26 cellular contexts compared by ENCODE assay signal in the genomic region with DNA sequence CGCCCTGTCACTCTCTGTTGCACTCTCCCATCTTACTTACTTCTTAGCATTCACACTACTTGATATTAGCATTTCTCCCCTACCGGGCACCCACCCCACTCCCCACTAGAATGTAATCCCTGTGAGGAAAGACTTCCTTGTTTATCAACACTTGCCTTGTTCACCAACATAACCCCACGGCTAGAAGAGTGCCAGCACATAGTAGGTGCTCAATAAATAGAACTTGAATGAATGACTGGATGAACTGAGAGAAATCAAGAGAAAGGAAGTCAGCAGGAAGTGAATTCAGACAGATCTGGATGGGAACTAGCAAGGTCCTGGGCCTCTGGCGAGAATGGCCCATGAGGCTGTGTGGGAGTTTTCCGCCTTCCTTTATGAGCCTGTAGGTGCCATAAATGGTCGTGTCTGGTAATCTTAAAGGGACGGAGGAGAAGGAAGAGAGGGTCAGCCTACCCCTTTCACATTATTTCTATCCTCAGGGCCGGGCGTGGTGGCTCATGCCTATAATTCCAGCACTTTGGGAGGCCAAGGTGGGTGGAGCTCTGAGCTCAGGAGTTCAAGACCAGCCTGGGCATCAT.
"Had no signal": no experiment of that assay in that cellular context is flagged by ENCODE, and none has a peak within 500 bp of the region (broad histone marks: within the 10 kb centered on the region; RNA-seq: fewer than 3 reads in every experiment).

No MANE protein-coding gene starts in this region.

- H3K9me3 ChIP-seq: adrenal gland, ascending aorta, stomach, suprapubic skin, tibial nerve, uterus had no signal

- DNase-seq: activated CD4-positive, alpha-beta T cell treated with anti-CD3 and anti-CD28 coated beads for 1 hour; activated CD4-positive, alpha-beta T cell treated with anti-CD3 and anti-CD28 coated beads, Interleukin-2, amount 50 U/mL, for 1 hour; activated CD8-positive, alpha-beta T cell treated with anti-CD3 and anti-CD28 coated beads, Interleukin-2, amount 10 ng/mL, durations not matched to agents 7 days and 5 days; activated gamma-delta T cell treated with Interleukin-2 at 50 U/mL for 16 hours; adrenal gland; brain microvascular endothelial cell; caudate nucleus; dermis blood vessel endothelial cell; effector CD8-positive, alpha-beta T cell; glutamatergic neuron; left ventricle myocardium superior; mammary epithelial cell; natural killer cell; small intestine; stimulated activated CD4-positive, alpha-beta T cell treated with anti-CD3 and anti-CD28 coated beads, Interleukin-2, amount 100 ng/mL, for 24 hours; stomach; uterus had no signal

- H3K27me3 ChIP-seq: adrenal gland, ascending aorta, brain microvascular endothelial cell, hepatocyte, stomach, suprapubic skin, tibial nerve, uterus had no signal

- H3K4me1 ChIP-seq: ascending aorta, suprapubic skin, uterus had no signal

- FAIRE-seq: endothelial cell of umbilical vein, frontal cortex, small intestine had no signal

- H2AFZ ChIP-seq: hepatocyte had no signal

- H3K4me2 ChIP-seq: hepatocyte had no signal

- H3K79me2 ChIP-seq: hepatocyte had no signal

- H3K4me3 ChIP-seq: adrenal gland, ascending aorta, hepatocyte, stomach, suprapubic skin, tibial nerve, uterus had no signal

- ATAC-seq: activated CD8-positive, alpha-beta T cell treated with anti-CD3 and anti-CD28 coated beads, Interleukin-2, amount 10 ng/mL, durations not matched to agents 7 days and 5 days; esophagus mucosa; left ventricle myocardium superior; natural killer cell; sciatic nerve; stimulated activated memory B cell treated with anti-CD40 and anti-IgM and Interleukin-4, amounts not matched to agents 10 μg/mL and 1 μg/mL and 100 μg/mL, for 72 hours had no signal

- H3K36me3 ChIP-seq: adrenal gland, ascending aorta, brain microvascular endothelial cell, stomach, suprapubic skin, tibial nerve, uterus had no signal

- H3K27ac ChIP-seq: adrenal gland, ascending aorta, brain microvascular endothelial cell, hepatocyte, stomach, suprapubic skin, tibial nerve, uterus had no signal
